15 cellular contexts compared by ENCODE assay signal in genomic region chr15:31222769-31223345, GRCh38.
DNase-seq lines count a peak whose midpoint lies in the region; ATAC-seq, FAIRE-seq and TF ChIP-seq lines count a peak whose summit lies in the region.
"Had no signal": no experiment of that assay in that cellular context is flagged by ENCODE, and none has a peak within 500 bp of the region (broad histone marks: within the 10 kb centered on the region; RNA-seq: fewer than 3 reads in every experiment).

No MANE protein-coding gene starts in this region.

- H3K9me3 ChIP-seq in K562 (replicated peaks; ENCODE audit: control insufficient read depth, insufficient read depth, low read depth, low read length) = no peaks in the 10 kb centered on the region
- H3K9me3 ChIP-seq in gastroesophageal sphincter = no peaks in the 10 kb centered on the region
- H3K9me3 ChIP-seq: HAP-1 had no signal

- H3K4me1 ChIP-seq in K562 (replicated peaks in 1 of 2; ENCODE audit: control insufficient read depth in 2 of 2, insufficient read depth in 2 of 2, low read length in 2 of 2) (peaks cover 0 to 10% of the 10 kb centered on the region in 2 experiments; a peak in 2 of 5 replicates), gastroesophageal sphincter (peaks cover 0 to 27% (median 10%) of the 10 kb centered on the region in 3 donors)
- H3K4me1 ChIP-seq: HAP-1 had no signal

- peaks cover 3% of the 10 kb centered on the region for H3K36me3 Mint-ChIP-seq in IgD-negative memory B cell
- peaks cover 3 to 18% of the 10 kb centered on the region in 2 donors for H3K36me3 Mint-ChIP-seq in stimulated activated naive B cell treated with anti-CD40 and anti-IgM and Interleukin-4, amounts not matched to agents 10 μg/mL and 1 μg/mL and 100 μg/mL, for 72 hours

- H2AFZ ChIP-seq in K562 (ENCODE audit: low read depth, low read length) = no peak overlapping the region
- H2AFZ ChIP-seq: hepatocyte had no signal

- H3K4me3 Mint-ChIP-seq in IgD-negative memory B cell = peak overlapping the region in 2 of 4 donors; percentile 27 to 45
- peak overlapping the region in 1 of 2 donors; percentile 64 for H3K4me3 Mint-ChIP-seq in stimulated activated naive B cell treated with anti-CD40 and anti-IgM and Interleukin-4, amounts not matched to agents 10 μg/mL and 1 μg/mL and 100 μg/mL, for 72 hours

- no peaks in the 10 kb centered on the region for H3K27me3 Mint-ChIP-seq in IgD-negative memory B cell
- H3K27me3 Mint-ChIP-seq in stimulated activated naive B cell treated with anti-CD40 and anti-IgM and Interleukin-4, amounts not matched to agents 10 μg/mL and 1 μg/mL and 100 μg/mL, for 72 hours = no peaks in the 10 kb centered on the region

- no peak for FAIRE-seq in K562 (lab: Jason Lieb, UNC)
- FAIRE-seq: G401.6 had no signal

- TF ChIP-seq CTCF in K562 (IDR thresholded peaks at IDR 0.05 in 2 of 3, conservative IDR thresholded peaks at IDR 0.05 in 1 of 3; ENCODE audit: insufficient read depth in 2 of 3, low read depth in 1 of 3, low read length in 3 of 3) (no peak), gastroesophageal sphincter (IDR thresholded peaks at IDR 0.05) (no peak)

- POLR2A ChIA-PET in K562 (lab: Yijun Ruan, JAX) = no interaction called here

- in situ Hi-C loops in K562 (cut with MboI) = no loop called here

- DNase-seq in activated CD4-positive, CD25-positive, alpha-beta regulatory T cell treated with anti-CD3 and anti-CD28 coated beads, Interleukin-2, amount 50 U/mL, for 72 hours = peak; percentile 13
- DNase-seq in K562 (ENCODE audit: extremely low read depth in 1 of 4, low spot score in 3 of 4) = no peak
- DNase-seq in stimulated activated naive B cell treated with anti-CD40 and anti-IgM and Interleukin-4, amounts not matched to agents 10 μg/mL and 1 μg/mL and 100 μg/mL, for 72 hours = no peak
- DNase-seq in stimulated activated CD4-positive, alpha-beta T cell treated with anti-CD3 and anti-CD28 coated beads, Interleukin-4, amount 100 ng/mL, for 1 hour = no peak
- no peak for DNase-seq in KG1 (lab: John Stamatoyannopoulos, UW)
- DNase-seq: central memory CD4-positive, alpha-beta T cell; stimulated activated CD4-positive, alpha-beta T cell treated with anti-CD3 and anti-CD28 coated beads, Interleukin-2, amount 100 ng/mL, for 48 hours; stimulated activated naive CD4-positive, alpha-beta T cell treated with Interleukin-2 at 50 U/mL for 16 hours had no signal

- TF ChIP-seq EP300 in K562 (IDR thresholded peaks at IDR 0.05; ENCODE audit: low read length) (no peak), gastroesophageal sphincter (IDR thresholded peaks at IDR 0.05) (no peak)

- peak overlapping the region in 2 of 3 donors; percentile 11 to 40 for H3K27ac Mint-ChIP-seq in IgD-negative memory B cell
- H3K27ac Mint-ChIP-seq in stimulated activated naive B cell treated with anti-CD40 and anti-IgM and Interleukin-4, amounts not matched to agents 10 μg/mL and 1 μg/mL and 100 μg/mL, for 72 hours = peak overlapping the region; percentile 73

- no peaks in the 10 kb centered on the region for H4K20me1 ChIP-seq in K562 (replicated peaks; ENCODE audit: control insufficient read depth, insufficient read depth, low read length)

- TF ChIP-seq POLR2A in K562 (conservative IDR thresholded peaks at IDR 0.05) (no peak), gastroesophageal sphincter (IDR thresholded peaks at IDR 0.05) (no peak)

- 4% methylated on average over 10 of the region's 10 CpGs for whole genome bisulfite sequencing in K562 (ENCODE audit: insufficient coverage, low coverage, missing lambda C conversion rate)
- 65 to 74% methylated on average over 6 to 9 of the region's 10 CpGs for WGBS in gastroesophageal sphincter (ENCODE audit: low coverage in 1 of 2), 2 donors

- no peaks in the 10 kb centered on the region for H3K79me2 ChIP-seq in K562 (ENCODE audit: control insufficient read depth, insufficient read depth, low read length)
- H3K79me2 ChIP-seq: hepatocyte had no signal

- BruUV-seq in K562 (replicated peaks; lab: Mats Ljungman, UMichigan) = no TSS peak

- no peak for ATAC-seq in activated CD4-positive, CD25-positive, alpha-beta regulatory T cell treated with anti-CD3 and anti-CD28 coated beads, Interleukin-2, amount 50 U/mL, for 24 hours
- ATAC-seq in K562 = no peak
- no peak for ATAC-seq in stimulated activated naive B cell treated with anti-CD40 and anti-IgM and Interleukin-4, amounts not matched to agents 10 μg/mL and 1 μg/mL and 100 μg/mL, for 72 hours (replicated peaks)
- ATAC-seq in gastroesophageal sphincter = no peak

- TF ChIP-seq RAD21 in K562 (CRISPR knock-in tag; conservative IDR thresholded peaks at IDR 0.05 in 1 of 2, IDR thresholded peaks at IDR 0.05 in 1 of 2) = no peak

- H3K27ac ChIP-seq in K562 (ENCODE audit: extremely low read depth, low read depth, low read length) = no peak overlapping the region
- H3K27ac ChIP-seq in gastroesophageal sphincter = no peak overlapping the region
- H3K27ac ChIP-seq: hepatocyte, SK-N-MC had no signal

- intact Hi-C loops in K562 (cut with micrococcal nuclease) = no loop called here

- H3K4me1 Mint-ChIP-seq in IgD-negative memory B cell = peaks cover 28 to 46% (median 43%) of the 10 kb centered on the region in 3 donors
- H3K4me1 Mint-ChIP-seq in stimulated activated naive B cell treated with anti-CD40 and anti-IgM and Interleukin-4, amounts not matched to agents 10 μg/mL and 1 μg/mL and 100 μg/mL, for 72 hours = peaks cover 35 to 70% of the 10 kb centered on the region in 2 donors

- CTCF ChIA-PET in K562 (lab: Yijun Ruan, JAX; ENCODE audit: low intra/inter-chr PET ratio) = interaction anchor here (0.7 kb wide), 1 partner anchor 30 kb away, joined by 3 read pairs; no protein-coding TSS in a partner anchor

- H3K9me3 Mint-ChIP-seq in IgD-negative memory B cell = no peaks in the 10 kb centered on the region
- H3K9me3 Mint-ChIP-seq in stimulated activated naive B cell treated with anti-CD40 and anti-IgM and Interleukin-4, amounts not matched to agents 10 μg/mL and 1 μg/mL and 100 μg/mL, for 72 hours = peaks cover 0 to 2% of the 10 kb centered on the region in 2 donors

- no peak overlapping the region for H3K4me3 ChIP-seq in K562
- H3K4me3 ChIP-seq in gastroesophageal sphincter = no peak overlapping the region
- H3K4me3 ChIP-seq: HAP-1, hepatocyte, SK-N-MC had no signal

- H3K27me3 ChIP-seq in K562 (ENCODE audit: control insufficient read depth in 2 of 2, insufficient read depth in 2 of 2, low read length in 2 of 2) = peaks cover 26 to 47% of the 10 kb centered on the region in 2 experiments
- H3K27me3 ChIP-seq in gastroesophageal sphincter = no peaks in the 10 kb centered on the region
- H3K27me3 ChIP-seq: hepatocyte had no signal

- no peak overlapping the region for H3K9ac ChIP-seq in K562 (ENCODE audit: insufficient read depth in 1 of 2, low read depth in 2 of 2, low read length in 2 of 2)

- H3K9me1 ChIP-seq in K562 (ENCODE audit: control insufficient read depth, insufficient read depth, low read length) = no peaks in the 10 kb centered on the region

- H3K36me3 ChIP-seq in K562 (ENCODE audit: control insufficient read depth, insufficient read depth, low read length) = no peaks in the 10 kb centered on the region
- H3K36me3 ChIP-seq in gastroesophageal sphincter = no peaks in the 10 kb centered on the region
- H3K36me3 ChIP-seq: HAP-1 had no signal

- H3K4me2 ChIP-seq in K562 (ENCODE audit: insufficient read depth, low read length) = no peak overlapping the region
- H3K4me2 ChIP-seq: hepatocyte had no signal

TF ChIP-seq in K562, 482 proteins besides CTCF, POLR2A, EP300 and RAD21:
- no peak for TF ChIP-seq HNRNPLL (IDR thresholded peaks at IDR 0.05; ENCODE audit: low read depth, low read length, poor library complexity, severe bottlenecking)
- TF ChIP-seq ZNF316 (IDR thresholded peaks at IDR 0.05) = peak; percentile 89
- peak; percentile 82 for TF ChIP-seq MAFG (tag; conservative IDR thresholded peaks at IDR 0.05)
- TF ChIP-seq FIP1L1 (IDR thresholded peaks at IDR 0.05; ENCODE audit: low read depth, low read length, poor library complexity, severe bottlenecking) = no peak
- TF ChIP-seq C11orf30 (IDR thresholded peaks at IDR 0.05; ENCODE audit: low read depth) = peak; percentile 79
- TF ChIP-seq MAFF (IDR thresholded peaks at IDR 0.05; ENCODE audit: low read length) = peak; percentile 59
- TF ChIP-seq MAFK (IDR thresholded peaks at IDR 0.05; ENCODE audit: low read length) = peak; percentile 73
- no peak for TF ChIP-seq MCM7 (IDR thresholded peaks at IDR 0.05)
TF ChIP-seq in K562: peak in this region for 5.
